In genomic region chr14:19743256-19743655, GRCh38 we compare ENCODE assay signal across 35 cellular contexts. TPM values are rescaled to one million over a fixed set of nuclear protein-coding genes. Genes with fewer than 3 reads are reported as not detected.
"Had no signal": no experiment of that assay in that cellular context is flagged by ENCODE, and none has a peak within 500 bp of the region (broad histone marks: within the 10 kb centered on the region; RNA-seq: fewer than 3 reads in every experiment).

TSS of gene OR4Q3 (plus strand) at chr14:19743571.

- H3K27ac ChIP-seq: breast epithelium, esophagus muscularis mucosa, foreskin keratinocyte, heart left ventricle, neutrophil, right lobe of liver, uterus, WERI-Rb-1 had no signal

- DNase-seq: activated CD4-positive, alpha-beta memory T cell treated with anti-CD3 and anti-CD28 coated beads, Interleukin-2, amount 10 ng/mL, durations not matched to agents 7 days and 5 days; activated CD4-positive, alpha-beta T cell treated with anti-CD3 and anti-CD28 coated beads, Interleukin-2, amount 10 ng/mL, durations not matched to agents 24 days and 14 days; activated CD4-positive, CD25-positive, alpha-beta regulatory T cell treated with anti-CD3 and anti-CD28 coated beads, Interleukin-2, amount 50 U/mL, for 72 hours; activated CD8-positive, alpha-beta memory T cell treated with anti-CD3 and anti-CD28 coated beads, Interleukin-2, amount 50 U/mL, for 48 hours; activated naive CD8-positive, alpha-beta T cell treated with anti-CD3 and anti-CD28 coated beads, Interleukin-2, amount 50 U/mL, for 24 hours; activated T-cell treated with anti-CD3 and anti-CD28 coated beads, Interleukin-2, amount 50 U/mL, for 4 hours; amygdala; dermis blood vessel endothelial cell; effector CD4-positive, alpha-beta T cell; foreskin keratinocyte; heart left ventricle; hypothalamus; immature natural killer cell; mesendoderm; mucosa of descending colon; naive B cell; nephron progenitor cell; right lobe of liver; small intestine; stimulated activated CD4-positive, alpha-beta T cell treated with anti-CD3 and anti-CD28 coated beads, Interleukin-4, amount 100 ng/mL, for 24 hours; T-helper 9 cell; uterus; WERI-Rb-1 had no signal

- H3K27me3 ChIP-seq: breast epithelium, esophagus muscularis mucosa, foreskin keratinocyte, heart left ventricle, neutrophil, right lobe of liver, uterus had no signal

- H3K36me3 ChIP-seq: breast epithelium, esophagus muscularis mucosa, heart left ventricle, neutrophil, right lobe of liver, uterus, WERI-Rb-1 had no signal

- ATAC-seq: activated naive CD8-positive, alpha-beta T cell treated with anti-CD3 and anti-CD28 coated beads, Interleukin-2, amount 50 U/mL, for 24 hours; activated T-cell treated with anti-CD3 and anti-CD28 coated beads, Interleukin-2, amount 50 U/mL, for 4 hours; activated T-helper 17 cell treated with anti-CD3 and anti-CD28 coated beads, Interleukin-2, amount 50 U/mL, for 72 hours; foreskin keratinocyte; heart left ventricle; mucosa of descending colon; right lobe of liver; stimulated activated effector memory CD8-positive, alpha-beta T cell treated with anti-CD3 and anti-CD28 coated beads, Interleukin-12 subunit alpha, Interleukin-12 subunit beta, amount 100 ng/mL, for 72 hours had no signal

- H3K4me3 ChIP-seq: breast epithelium, esophagus muscularis mucosa, heart left ventricle, lung, mucosa of descending colon, right lobe of liver, uterus had no signal

- H3K4me1 ChIP-seq: breast epithelium, esophagus muscularis mucosa, foreskin keratinocyte, heart left ventricle, right lobe of liver, uterus had no signal

- H3K9me3 ChIP-seq: esophagus muscularis mucosa, neutrophil, right lobe of liver, uterus had no signal

RNA-seq across cellular contexts. Expression of gene OR4Q3, which starts in this region (rescaled TPM):
- total RNA-seq: activated CD4-positive, alpha-beta memory T cell treated with anti-CD3 and anti-CD28 coated beads, Interleukin-2, amount 10 ng/mL, durations not matched to agents 7 days and 5 days; activated CD4-positive, alpha-beta T cell treated with anti-CD3 and anti-CD28 coated beads, Interleukin-2, amount 10 ng/mL, durations not matched to agents 24 days and 14 days; activated T-cell treated with anti-CD3 and anti-CD28 coated beads, Interleukin-2, amount 50 U/mL, for 4 hours; activated T-helper 17 cell treated with anti-CD3 and anti-CD28 coated beads, Interleukin-2, amount 50 U/mL, for 72 hours; breast epithelium; dermis blood vessel endothelial cell; esophagus muscularis mucosa; foreskin keratinocyte; heart left ventricle; kidney epithelial cell; lung; mucosa of descending colon; osteocyte; posterior vena cava; renal cortical epithelial cell; right lobe of liver; subcutaneous adipose tissue; uterus had no signal
- polyA plus RNA-seq: foreskin keratinocyte, heart left ventricle, immature natural killer cell, lung, small intestine, thymus had no signal
